Comparison of ENCODE assay signal across 8 cellular contexts in genomic region chr22:25110596-25110845, GRCh38.
DNase-seq lines count a peak whose midpoint lies in the region; ATAC-seq, FAIRE-seq and TF ChIP-seq lines count a peak whose summit lies in the region.

No MANE protein-coding gene starts in this region.

- no peak for TF ChIP-seq CTCF in BJ (IDR thresholded peaks at IDR 0.05; ENCODE audit: insufficient read depth, low read depth, low read length)
- TF ChIP-seq CTCF in D721Med (IDR thresholded peaks at IDR 0.05; ENCODE audit: insufficient read depth, missing control alignments), result no peak

- peak overlapping the region; percentile 8 to 21 for H3K27ac Mint-ChIP-seq in natural killer cell treated with Interleukin-12 subunit alpha and Interleukin-12 subunit beta and Interleukin-15 and Interleukin-18, amount 100 ng/mL, for 72 hours

- peaks cover 10 to 13% of the 10 kb centered on the region in 2 donors for H3K4me1 Mint-ChIP-seq in natural killer cell treated with Interleukin-12 subunit alpha and Interleukin-12 subunit beta and Interleukin-15 and Interleukin-18, amount 100 ng/mL, for 72 hours (ENCODE audit: low read depth in 2 of 2)

- H3K9me3 ChIP-seq in MG63, result no peaks in the 10 kb centered on the region
- H3K9me3 ChIP-seq in effector memory CD4-positive, alpha-beta T cell (ENCODE audit: control insufficient read depth, low read length), result no peaks in the 10 kb centered on the region

- CTCF ChIA-PET in BJ (lab: Yijun Ruan, JAX), result interaction anchor here (1.2 to 1.6 kb wide), 2 partner anchors 11 kb away, joined by 3 to 4 read pairs; no protein-coding TSS in a partner anchor

- no peak overlapping the region for H3K27ac ChIP-seq in effector memory CD4-positive, alpha-beta T cell (ENCODE audit: insufficient read depth, low read length, poor library complexity, severe bottlenecking)

- H3K4me3 ChIP-seq in BJ (ENCODE audit: low read depth, low read length) (peak overlapping the region; percentile 21), MG63 (peak overlapping the region; percentile 40)
- H3K4me3 ChIP-seq in effector memory CD4-positive, alpha-beta T cell (ENCODE audit: insufficient read depth, low read depth, low read length, poor library complexity, severe bottlenecking), result peak overlapping the region; percentile 69

- H3K9me3 Mint-ChIP-seq in natural killer cell treated with Interleukin-12 subunit alpha and Interleukin-12 subunit beta and Interleukin-15 and Interleukin-18, amount 100 ng/mL, for 72 hours, result no peaks in the 10 kb centered on the region

- H3K36me3 Mint-ChIP-seq in natural killer cell treated with Interleukin-12 subunit alpha and Interleukin-12 subunit beta and Interleukin-15 and Interleukin-18, amount 100 ng/mL, for 72 hours, result no peaks in the 10 kb centered on the region

- H3K27me3 ChIP-seq in BJ (ENCODE audit: control insufficient read depth, insufficient read depth, low read length), result no peaks in the 10 kb centered on the region; the same call in 1 of the 2 replicates
- no peaks in the 10 kb centered on the region for H3K27me3 ChIP-seq in MG63
- H3K27me3 ChIP-seq in effector memory CD4-positive, alpha-beta T cell (replicated peaks; ENCODE audit: control insufficient read depth, insufficient read depth, low read length, poor library complexity, severe bottlenecking), result no peaks in the 10 kb centered on the region

- H3K4me3 Mint-ChIP-seq in natural killer cell treated with Interleukin-12 subunit alpha and Interleukin-12 subunit beta and Interleukin-15 and Interleukin-18, amount 100 ng/mL, for 72 hours, result peak overlapping the region; percentile 88

- H3K27me3 Mint-ChIP-seq in natural killer cell treated with Interleukin-12 subunit alpha and Interleukin-12 subunit beta and Interleukin-15 and Interleukin-18, amount 100 ng/mL, for 72 hours, result peaks cover 0 to 3% of the 10 kb centered on the region in 2 donors

- peaks cover 10% of the 10 kb centered on the region for H3K4me1 ChIP-seq in effector memory CD4-positive, alpha-beta T cell (ENCODE audit: control insufficient read depth, insufficient read depth, low read length, poor library complexity, severe bottlenecking)

- H3K36me3 ChIP-seq in BJ (ENCODE audit: control insufficient read depth, insufficient read depth, low read length) (no peaks in the 10 kb centered on the region), MG63 (no peaks in the 10 kb centered on the region; the same call in 1 of the 2 replicates)
- H3K36me3 ChIP-seq in effector memory CD4-positive, alpha-beta T cell (ENCODE audit: control insufficient read depth, insufficient read depth, low read length), result no peaks in the 10 kb centered on the region

- DNase-seq in BJ (ENCODE audit: low read depth) (no peak), MG63 (no peak), GOT3 (lab: John Stamatoyannopoulos, UW) (no peak), D721Med (ENCODE audit: insufficient read length, low spot score) (no peak)
- DNase-seq in effector memory CD4-positive, alpha-beta T cell, result no peak
- no peak for DNase-seq in natural killer cell treated with Interleukin-12 subunit alpha and Interleukin-12 subunit beta and Interleukin-15 and Interleukin-18, amount 100 ng/mL, for 72 hours (ENCODE audit: low spot score)

- FAIRE-seq in D721Med (lab: Jason Lieb, UNC), result no peak

- POLR2A ChIA-PET in BJ (lab: Charles Lee), result no interaction called here

- no peak for ATAC-seq in natural killer cell treated with Interleukin-12 subunit alpha and Interleukin-12 subunit beta and Interleukin-15 and Interleukin-18, amount 100 ng/mL, for 72 hours
- ATAC-seq in HG03025 (IDR thresholded peaks at IDR 0.05; ENCODE audit: low FRiP score, unreplicated experiment) (no peak), GM19035 (IDR thresholded peaks at IDR 0.05; ENCODE audit: unreplicated experiment) (no peak)
